In genomic region chr16:85634747-85635544, GRCh38 we compare ENCODE assay signal across 15 cellular contexts. TPM values are rescaled to one million over a fixed set of nuclear protein-coding genes. Genes with fewer than 3 reads are reported as not detected.
A peak's percentile ranks its signal among the peaks of the same experiment; 100 is the strongest.
DNase-seq lines count a peak whose midpoint lies in the region; ATAC-seq and TF ChIP-seq lines count a peak whose summit lies in the region.
"Had no signal": no experiment of that assay in that cellular context is flagged by ENCODE, and none has a peak within 500 bp of the region (broad histone marks: within the 10 kb centered on the region; RNA-seq: fewer than 3 reads in every experiment).

No MANE protein-coding gene starts in this region.

- no peak overlapping the region for H3K27ac Mint-ChIP-seq in Calu3 (ENCODE audit: unreplicated experiment)
- H3K27ac Mint-ChIP-seq in stimulated activated naive B cell treated with anti-CD40 and anti-IgM and Interleukin-4, amounts not matched to agents 10 μg/mL and 1 μg/mL and 100 μg/mL, for 72 hours, result no peak overlapping the region
- H3K27ac Mint-ChIP-seq: activated CD4-positive, alpha-beta T cell treated with anti-CD3 and anti-CD28 coated beads for 36 hours; stimulated activated effector memory CD8-positive, alpha-beta T cell treated with anti-CD3 and anti-CD28 coated beads, Interleukin-12 subunit alpha, Interleukin-12 subunit beta, amount 100 ng/mL, for 72 hours had no signal

- no peak overlapping the region for H3K4me2 ChIP-seq in OCI-LY3 (ENCODE audit: low read length)

- in situ Hi-C loops in GM13977 (cut with MboI; ENCODE audit: low pct_unique_long_range_greater_than_20kb, low sequenced_read_pairs, unreplicated experiment), result no loop called here

- no peak overlapping the region for H3K27ac ChIP-seq in 22Rv1
- H3K27ac ChIP-seq in OCI-LY3 (ENCODE audit: low read length), result no peak overlapping the region
- H3K27ac ChIP-seq: cardiac muscle cell, esophagus muscularis mucosa had no signal

- H3K79me2 ChIP-seq in OCI-LY3 (ENCODE audit: low read length), result peaks cover 13% of the 10 kb centered on the region

- no peak for ATAC-seq in stimulated activated naive B cell treated with anti-CD40 and anti-IgM and Interleukin-4, amounts not matched to agents 10 μg/mL and 1 μg/mL and 100 μg/mL, for 72 hours (replicated peaks)
- no peak for ATAC-seq in HG02610 (IDR thresholded peaks at IDR 0.05; ENCODE audit: unreplicated experiment)
- ATAC-seq: activated CD4-positive, alpha-beta T cell treated with anti-CD3 and anti-CD28 coated beads for 36 hours; stimulated activated effector memory CD8-positive, alpha-beta T cell treated with anti-CD3 and anti-CD28 coated beads, Interleukin-12 subunit alpha, Interleukin-12 subunit beta, amount 100 ng/mL, for 72 hours had no signal

- H3K4me3 Mint-ChIP-seq in Calu3 (ENCODE audit: low read depth, unreplicated experiment), result no peak overlapping the region
- H3K4me3 Mint-ChIP-seq in stimulated activated naive B cell treated with anti-CD40 and anti-IgM and Interleukin-4, amounts not matched to agents 10 μg/mL and 1 μg/mL and 100 μg/mL, for 72 hours, result no peak overlapping the region
- H3K4me3 Mint-ChIP-seq: activated CD4-positive, alpha-beta T cell treated with anti-CD3 and anti-CD28 coated beads for 36 hours; stimulated activated effector memory CD8-positive, alpha-beta T cell treated with anti-CD3 and anti-CD28 coated beads, Interleukin-12 subunit alpha, Interleukin-12 subunit beta, amount 100 ng/mL, for 72 hours had no signal

- H3K27me3 ChIP-seq in OCI-LY3 (ENCODE audit: low read depth, low read length), result no peaks in the 10 kb centered on the region
- H3K27me3 ChIP-seq: BLaER1 treated with 17β-estradiol and CSF1 and Interleukin-3, amounts not matched to agents 10 nM and 100 nM; cardiac muscle cell; esophagus muscularis mucosa had no signal

- intact Hi-C loops in Calu3 (cut with micrococcal nuclease; ENCODE audit: unreplicated experiment), result no loop called here

- peak; percentile 21 for DNase-seq in Calu3
- DNase-seq in epithelial cell of esophagus (ENCODE audit: low read depth), result peak; percentile 9
- DNase-seq in NCI-H345 (lab: John Stamatoyannopoulos, UW), result no peak
- DNase-seq in stimulated activated naive B cell treated with anti-CD40 and anti-IgM and Interleukin-4, amounts not matched to agents 10 μg/mL and 1 μg/mL and 100 μg/mL, for 72 hours, result no peak
- DNase-seq in GM13977 (ENCODE audit: low spot score), result no peak
- DNase-seq: activated CD4-positive, alpha-beta T cell treated with anti-CD3 and anti-CD28 coated beads for 36 hours; NCI-H1092; SW 1271 had no signal

- H3K36me3 Mint-ChIP-seq in Calu3 (ENCODE audit: insufficient read depth, unreplicated experiment), result peaks cover 3% of the 10 kb centered on the region
- H3K36me3 Mint-ChIP-seq in stimulated activated naive B cell treated with anti-CD40 and anti-IgM and Interleukin-4, amounts not matched to agents 10 μg/mL and 1 μg/mL and 100 μg/mL, for 72 hours, result peaks cover 3 to 4% of the 10 kb centered on the region in 2 donors

- no peaks in the 10 kb centered on the region for H3K4me1 Mint-ChIP-seq in Calu3 (ENCODE audit: low read depth, unreplicated experiment)
- H3K4me1 Mint-ChIP-seq in stimulated activated naive B cell treated with anti-CD40 and anti-IgM and Interleukin-4, amounts not matched to agents 10 μg/mL and 1 μg/mL and 100 μg/mL, for 72 hours, result peaks cover 13 to 35% of the 10 kb centered on the region in 2 donors
- H3K4me1 Mint-ChIP-seq: activated CD4-positive, alpha-beta T cell treated with anti-CD3 and anti-CD28 coated beads for 36 hours had no signal

- H4K20me1 ChIP-seq in OCI-LY3 (ENCODE audit: insufficient read depth, low read length), result peaks cover 96% of the 10 kb centered on the region

- H3K4me1 ChIP-seq in OCI-LY3 (ENCODE audit: low read length), result no peaks in the 10 kb centered on the region

- H3K4me3 ChIP-seq in OCI-LY3 (ENCODE audit: low read length), result no peak overlapping the region
- H3K4me3 ChIP-seq in epithelial cell of esophagus (ENCODE audit: low read length), result no peak overlapping the region
- H3K4me3 ChIP-seq: BLaER1 treated with 17β-estradiol and CSF1 and Interleukin-3, amounts not matched to agents 10 nM and 100 nM; cardiac muscle cell; esophagus muscularis mucosa had no signal

- H3K9me3 ChIP-seq in OCI-LY3 (ENCODE audit: insufficient read depth, low read length), result 0 out of 2 replicates have a peak, but pooled peaks cover 3% of the 10 kb centered on the region

- H3K27me3 Mint-ChIP-seq in Calu3 (ENCODE audit: unreplicated experiment), result no peaks in the 10 kb centered on the region
- H3K27me3 Mint-ChIP-seq in stimulated activated naive B cell treated with anti-CD40 and anti-IgM and Interleukin-4, amounts not matched to agents 10 μg/mL and 1 μg/mL and 100 μg/mL, for 72 hours, result no peaks in the 10 kb centered on the region
- H3K27me3 Mint-ChIP-seq: activated CD4-positive, alpha-beta T cell treated with anti-CD3 and anti-CD28 coated beads for 36 hours had no signal

- no peak overlapping the region for H3K9ac ChIP-seq in OCI-LY3 (ENCODE audit: low read length)

- TF ChIP-seq CTCF in 22Rv1 (IDR thresholded peaks at IDR 0.05), result peak; percentile 31
- peak; percentile 26 for TF ChIP-seq CTCF in Calu3 (IDR thresholded peaks at IDR 0.05; ENCODE audit: unreplicated experiment)
- TF ChIP-seq CTCF in OCI-LY3 (IDR thresholded peaks at IDR 0.05; ENCODE audit: low read depth, low read length), result peak; percentile 33
- TF ChIP-seq CTCF in epithelial cell of esophagus (IDR thresholded peaks at IDR 0.05; ENCODE audit: insufficient read depth, low read depth, low read length, missing control alignments), result peak; percentile 26
- no peak for TF ChIP-seq CTCF in GM13977 (IDR thresholded peaks at IDR 0.05; ENCODE audit: extremely low read depth, insufficient read depth, missing control alignments)

- no peaks in the 10 kb centered on the region for H3K9me3 Mint-ChIP-seq in Calu3 (ENCODE audit: low read depth, unreplicated experiment)
- H3K9me3 Mint-ChIP-seq in stimulated activated naive B cell treated with anti-CD40 and anti-IgM and Interleukin-4, amounts not matched to agents 10 μg/mL and 1 μg/mL and 100 μg/mL, for 72 hours, result no peaks in the 10 kb centered on the region
- H3K9me3 Mint-ChIP-seq: stimulated activated effector memory CD8-positive, alpha-beta T cell treated with anti-CD3 and anti-CD28 coated beads, Interleukin-12 subunit alpha, Interleukin-12 subunit beta, amount 100 ng/mL, for 72 hours had no signal

- peaks cover 3% of the 10 kb centered on the region for H3K36me3 ChIP-seq in OCI-LY3 (replicated peaks; ENCODE audit: low read depth, low read length)
- H3K36me3 ChIP-seq: cardiac muscle cell had no signal

- H2AFZ ChIP-seq in OCI-LY3 (ENCODE audit: low read depth, low read length), result no peak overlapping the region

- CTCF ChIA-PET in Calu3 (lab: Charles Lee), result no interaction called here

- no TSS peak for BruUV-seq in Calu3 (replicated peaks; lab: Mats Ljungman, UMichigan)

RNA-seq across cellular contexts. Expression of gene GSE1, which starts 21.8 kb away (rescaled TPM):
- total RNA-seq in Calu3 (2022), result 45.3 and 46.2 TPM in 2 replicates

RNA-seq across cellular contexts. Expression of gene GINS2, which starts 53.8 kb away (rescaled TPM):
- total RNA-seq in Calu3 (2022), result 19.7 and 25.2 TPM in 2 replicates

Comparison
In these comparisons a context has a peak if more than half of its experiments do, and no peak if none do; other contexts are left out.
1. DNase-seq: peak in Calu3 (single experiment) and epithelial cell of esophagus (single experiment); none in NCI-H345 (single experiment), stimulated activated naive B cell treated with anti-CD40 and anti-IgM and Interleukin-4, amounts not matched to agents 10 μg/mL and 1 μg/mL and 100 μg/mL, for 72 hours (single experiment) and GM13977 (single experiment).